In the genomic region with DNA sequence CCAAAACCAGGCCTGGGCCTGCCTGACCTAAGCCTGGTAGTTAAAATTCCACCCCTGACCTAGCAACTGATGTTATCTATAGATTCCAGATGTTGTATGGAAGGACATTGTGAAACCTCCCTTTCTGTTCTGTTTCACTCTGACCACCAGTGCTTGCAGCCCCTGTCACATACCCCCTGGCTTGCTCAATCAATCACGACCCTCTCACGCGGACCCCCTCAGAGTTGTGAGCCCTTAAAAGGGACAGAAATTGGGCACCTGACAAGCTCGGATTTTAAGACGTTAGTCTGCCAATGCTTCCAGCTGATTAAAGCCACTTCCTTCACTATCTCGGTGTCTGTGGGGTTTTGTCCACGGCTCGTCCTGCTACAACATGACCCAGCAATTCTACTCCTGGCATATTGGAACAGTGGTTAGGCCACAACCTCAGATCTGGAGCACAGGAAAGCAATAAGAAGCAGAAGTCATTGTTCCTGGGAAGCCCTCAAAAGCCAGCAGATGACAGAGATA, we compare ENCODE assay signal across 1 cellular context.
A peak's percentile ranks its signal among the peaks of the same experiment; 100 is the strongest.
TF ChIP-seq lines count a peak whose summit lies in the region.

No MANE protein-coding gene starts in this region.

TF ChIP-seq in K562, 482 proteins besides CTCF, POLR2A, EP300 and RAD21 (continued from another document and continues in another):
- TF ChIP-seq, protein P1, sequence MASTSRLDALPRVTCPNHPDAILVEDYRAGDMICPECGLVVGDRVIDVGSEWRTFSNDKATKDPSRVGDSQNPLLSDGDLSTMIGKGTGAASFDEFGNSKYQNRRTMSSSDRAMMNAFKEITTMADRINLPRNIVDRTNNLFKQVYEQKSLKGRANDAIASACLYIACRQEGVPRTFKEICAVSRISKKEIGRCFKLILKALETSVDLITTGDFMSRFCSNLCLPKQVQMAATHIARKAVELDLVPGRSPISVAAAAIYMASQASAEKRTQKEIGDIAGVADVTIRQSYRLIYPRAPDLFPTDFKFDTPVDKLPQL (IDR thresholded peaks at IDR 0.05; ENCODE audit: extremely low read depth, insufficient read length): no peak
- TF ChIP-seq E2F3 (CRISPR knock-in tag; IDR thresholded peaks at IDR 0.05) (no peak), ATF1 (CRISPR knock-in tag; IDR thresholded peaks at IDR 0.05) (no peak), ATF1 (tag; IDR thresholded peaks at IDR 0.05) (peak; percentile 32; the same call in 1 of the 2 replicates), ZNF253 (CRISPR knock-in tag; conservative IDR thresholded peaks at IDR 0.05) (no peak), TARDBP (IDR thresholded peaks at IDR 0.05) (no peak), SETDB1 (IDR thresholded peaks at IDR 0.05; ENCODE audit: low read length) (no peak), NFXL1 (CRISPR knock-in tag; IDR thresholded peaks at IDR 0.05) (no peak), U2AF1 (optimal IDR thresholded peaks at IDR 0.05; ENCODE audit: low read depth, low read length) (no peak), YY1 (IDR thresholded peaks at IDR 0.05; ENCODE audit: borderline replicate concordance in 1 of 3, control insufficient read depth in 1 of 3, extremely low read depth in 1 of 3, insufficient read depth in 3 of 3, insufficient read length in 1 of 3, insufficient replicate concordance in 2 of 3, low read depth in 1 of 3, low read length in 2 of 3) (no peak), NONO (IDR thresholded peaks at IDR 0.05; ENCODE audit: low read depth in 2 of 2, low read length in 1 of 2) (no peak), CBX2 (IDR thresholded peaks at IDR 0.05; ENCODE audit: insufficient read depth, low read length, poor library complexity, severe bottlenecking) (no peak), JUNB (CRISPR knock-in tag; conservative IDR thresholded peaks at IDR 0.05) (no peak), FOXK1 (CRISPR knock-in tag; IDR thresholded peaks at IDR 0.05; ENCODE audit: borderline replicate concordance) (no peak), CHD1 (IDR thresholded peaks at IDR 0.05; ENCODE audit: low read length) (no peak), MAFG (tag; conservative IDR thresholded peaks at IDR 0.05) (peak; percentile 84), RUNX1 (IDR thresholded peaks at IDR 0.05; ENCODE audit: low read depth) (no peak), CBFB (CRISPR knock-in tag; IDR thresholded peaks at IDR 0.05) (no peak), ZNF23 (CRISPR knock-in tag; IDR thresholded peaks at IDR 0.05) (no peak), TBP (optimal IDR thresholded peaks at IDR 0.05; ENCODE audit: low read depth, low read length) (no peak), ZNF263 (CRISPR knock-in tag; IDR thresholded peaks at IDR 0.05; ENCODE audit: borderline replicate concordance) (no peak), FIP1L1 (IDR thresholded peaks at IDR 0.05; ENCODE audit: low read depth, low read length, poor library complexity, severe bottlenecking) (no peak), GATAD2A (IDR thresholded peaks at IDR 0.05) (no peak), ARID2 (IDR thresholded peaks at IDR 0.05) (no peak), RBM22 (IDR thresholded peaks at IDR 0.05; ENCODE audit: low read depth, low read length, poor library complexity, severe bottlenecking) (no peak), XRCC3 (IDR thresholded peaks at IDR 0.05) (no peak)
- TF ChIP-seq, protein P2, sequence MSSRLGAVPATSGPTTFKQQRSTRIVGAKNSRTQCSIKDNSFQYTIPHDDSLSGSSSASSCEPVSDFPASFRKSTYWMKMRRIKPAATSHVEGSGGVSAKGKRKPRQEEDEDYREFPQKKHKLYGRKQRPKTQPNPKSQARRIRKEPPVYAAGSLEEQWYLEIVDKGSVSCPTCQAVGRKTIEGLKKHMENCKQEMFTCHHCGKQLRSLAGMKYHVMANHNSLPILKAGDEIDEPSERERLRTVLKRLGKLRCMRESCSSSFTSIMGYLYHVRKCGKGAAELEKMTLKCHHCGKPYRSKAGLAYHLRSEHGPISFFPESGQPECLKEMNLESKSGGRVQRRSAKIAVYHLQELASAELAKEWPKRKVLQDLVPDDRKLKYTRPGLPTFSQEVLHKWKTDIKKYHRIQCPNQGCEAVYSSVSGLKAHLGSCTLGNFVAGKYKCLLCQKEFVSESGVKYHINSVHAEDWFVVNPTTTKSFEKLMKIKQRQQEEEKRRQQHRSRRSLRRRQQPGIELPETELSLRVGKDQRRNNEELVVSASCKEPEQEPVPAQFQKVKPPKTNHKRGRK (tag; IDR thresholded peaks at IDR 0.05): 0 out of 2 replicates have a peak, but pooled peaks have one; percentile 6
- TF ChIP-seq, protein P3, sequence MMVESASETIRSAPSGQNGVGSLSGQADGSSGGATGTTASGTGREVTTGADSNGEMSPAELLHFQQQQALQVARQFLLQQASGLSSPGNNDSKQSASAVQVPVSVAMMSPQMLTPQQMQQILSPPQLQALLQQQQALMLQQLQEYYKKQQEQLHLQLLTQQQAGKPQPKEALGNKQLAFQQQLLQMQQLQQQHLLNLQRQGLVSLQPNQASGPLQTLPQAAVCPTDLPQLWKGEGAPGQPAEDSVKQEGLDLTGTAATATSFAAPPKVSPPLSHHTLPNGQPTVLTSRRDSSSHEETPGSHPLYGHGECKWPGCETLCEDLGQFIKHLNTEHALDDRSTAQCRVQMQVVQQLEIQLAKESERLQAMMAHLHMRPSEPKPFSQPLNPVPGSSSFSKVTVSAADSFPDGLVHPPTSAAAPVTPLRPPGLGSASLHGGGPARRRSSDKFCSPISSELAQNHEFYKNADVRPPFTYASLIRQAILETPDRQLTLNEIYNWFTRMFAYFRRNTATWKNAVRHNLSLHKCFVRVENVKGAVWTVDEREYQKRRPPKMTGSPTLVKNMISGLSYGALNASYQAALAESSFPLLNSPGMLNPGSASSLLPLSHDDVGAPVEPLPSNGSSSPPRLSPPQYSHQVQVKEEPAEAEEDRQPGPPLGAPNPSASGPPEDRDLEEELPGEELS (CRISPR knock-in tag; IDR thresholded peaks at IDR 0.05; ENCODE audit: borderline replicate concordance): no peak
- TF ChIP-seq, protein P4, sequence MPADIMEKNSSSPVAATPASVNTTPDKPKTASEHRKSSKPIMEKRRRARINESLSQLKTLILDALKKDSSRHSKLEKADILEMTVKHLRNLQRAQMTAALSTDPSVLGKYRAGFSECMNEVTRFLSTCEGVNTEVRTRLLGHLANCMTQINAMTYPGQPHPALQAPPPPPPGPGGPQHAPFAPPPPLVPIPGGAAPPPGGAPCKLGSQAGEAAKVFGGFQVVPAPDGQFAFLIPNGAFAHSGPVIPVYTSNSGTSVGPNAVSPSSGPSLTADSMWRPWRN (IDR thresholded peaks at IDR 0.05; ENCODE audit: low read depth): peak; percentile 51
- TF ChIP-seq, protein P5, sequence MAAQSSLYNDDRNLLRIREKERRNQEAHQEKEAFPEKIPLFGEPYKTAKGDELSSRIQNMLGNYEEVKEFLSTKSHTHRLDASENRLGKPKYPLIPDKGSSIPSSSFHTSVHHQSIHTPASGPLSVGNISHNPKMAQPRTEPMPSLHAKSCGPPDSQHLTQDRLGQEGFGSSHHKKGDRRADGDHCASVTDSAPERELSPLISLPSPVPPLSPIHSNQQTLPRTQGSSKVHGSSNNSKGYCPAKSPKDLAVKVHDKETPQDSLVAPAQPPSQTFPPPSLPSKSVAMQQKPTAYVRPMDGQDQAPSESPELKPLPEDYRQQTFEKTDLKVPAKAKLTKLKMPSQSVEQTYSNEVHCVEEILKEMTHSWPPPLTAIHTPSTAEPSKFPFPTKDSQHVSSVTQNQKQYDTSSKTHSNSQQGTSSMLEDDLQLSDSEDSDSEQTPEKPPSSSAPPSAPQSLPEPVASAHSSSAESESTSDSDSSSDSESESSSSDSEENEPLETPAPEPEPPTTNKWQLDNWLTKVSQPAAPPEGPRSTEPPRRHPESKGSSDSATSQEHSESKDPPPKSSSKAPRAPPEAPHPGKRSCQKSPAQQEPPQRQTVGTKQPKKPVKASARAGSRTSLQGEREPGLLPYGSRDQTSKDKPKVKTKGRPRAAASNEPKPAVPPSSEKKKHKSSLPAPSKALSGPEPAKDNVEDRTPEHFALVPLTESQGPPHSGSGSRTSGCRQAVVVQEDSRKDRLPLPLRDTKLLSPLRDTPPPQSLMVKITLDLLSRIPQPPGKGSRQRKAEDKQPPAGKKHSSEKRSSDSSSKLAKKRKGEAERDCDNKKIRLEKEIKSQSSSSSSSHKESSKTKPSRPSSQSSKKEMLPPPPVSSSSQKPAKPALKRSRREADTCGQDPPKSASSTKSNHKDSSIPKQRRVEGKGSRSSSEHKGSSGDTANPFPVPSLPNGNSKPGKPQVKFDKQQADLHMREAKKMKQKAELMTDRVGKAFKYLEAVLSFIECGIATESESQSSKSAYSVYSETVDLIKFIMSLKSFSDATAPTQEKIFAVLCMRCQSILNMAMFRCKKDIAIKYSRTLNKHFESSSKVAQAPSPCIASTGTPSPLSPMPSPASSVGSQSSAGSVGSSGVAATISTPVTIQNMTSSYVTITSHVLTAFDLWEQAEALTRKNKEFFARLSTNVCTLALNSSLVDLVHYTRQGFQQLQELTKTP (IDR thresholded peaks at IDR 0.05; ENCODE audit: low read depth in 1 of 2, partially characterized antibody in 2 of 2): peak in 1 of 2 experiments; percentile 46
- TF ChIP-seq, protein P6, sequence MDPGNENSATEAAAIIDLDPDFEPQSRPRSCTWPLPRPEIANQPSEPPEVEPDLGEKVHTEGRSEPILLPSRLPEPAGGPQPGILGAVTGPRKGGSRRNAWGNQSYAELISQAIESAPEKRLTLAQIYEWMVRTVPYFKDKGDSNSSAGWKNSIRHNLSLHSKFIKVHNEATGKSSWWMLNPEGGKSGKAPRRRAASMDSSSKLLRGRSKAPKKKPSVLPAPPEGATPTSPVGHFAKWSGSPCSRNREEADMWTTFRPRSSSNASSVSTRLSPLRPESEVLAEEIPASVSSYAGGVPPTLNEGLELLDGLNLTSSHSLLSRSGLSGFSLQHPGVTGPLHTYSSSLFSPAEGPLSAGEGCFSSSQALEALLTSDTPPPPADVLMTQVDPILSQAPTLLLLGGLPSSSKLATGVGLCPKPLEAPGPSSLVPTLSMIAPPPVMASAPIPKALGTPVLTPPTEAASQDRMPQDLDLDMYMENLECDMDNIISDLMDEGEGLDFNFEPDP (CRISPR knock-in tag; IDR thresholded peaks at IDR 0.05): no peak
- TF ChIP-seq, protein P7, sequence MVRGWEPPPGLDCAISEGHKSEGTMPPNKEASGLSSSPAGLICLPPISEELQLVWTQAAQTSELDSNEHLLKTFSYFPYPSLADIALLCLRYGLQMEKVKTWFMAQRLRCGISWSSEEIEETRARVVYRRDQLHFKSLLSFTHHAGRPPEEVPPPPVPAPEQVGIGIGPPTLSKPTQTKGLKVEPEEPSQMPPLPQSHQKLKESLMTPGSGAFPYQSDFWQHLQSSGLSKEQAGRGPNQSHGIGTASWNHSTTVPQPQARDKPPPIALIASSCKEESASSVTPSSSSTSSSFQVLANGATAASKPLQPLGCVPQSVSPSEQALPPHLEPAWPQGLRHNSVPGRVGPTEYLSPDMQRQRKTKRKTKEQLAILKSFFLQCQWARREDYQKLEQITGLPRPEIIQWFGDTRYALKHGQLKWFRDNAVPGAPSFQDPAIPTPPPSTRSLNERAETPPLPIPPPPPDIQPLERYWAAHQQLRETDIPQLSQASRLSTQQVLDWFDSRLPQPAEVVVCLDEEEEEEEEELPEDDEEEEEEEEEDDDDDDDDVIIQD (CRISPR knock-in tag; IDR thresholded peaks at IDR 0.05): no peak
- TF ChIP-seq, protein P8, sequence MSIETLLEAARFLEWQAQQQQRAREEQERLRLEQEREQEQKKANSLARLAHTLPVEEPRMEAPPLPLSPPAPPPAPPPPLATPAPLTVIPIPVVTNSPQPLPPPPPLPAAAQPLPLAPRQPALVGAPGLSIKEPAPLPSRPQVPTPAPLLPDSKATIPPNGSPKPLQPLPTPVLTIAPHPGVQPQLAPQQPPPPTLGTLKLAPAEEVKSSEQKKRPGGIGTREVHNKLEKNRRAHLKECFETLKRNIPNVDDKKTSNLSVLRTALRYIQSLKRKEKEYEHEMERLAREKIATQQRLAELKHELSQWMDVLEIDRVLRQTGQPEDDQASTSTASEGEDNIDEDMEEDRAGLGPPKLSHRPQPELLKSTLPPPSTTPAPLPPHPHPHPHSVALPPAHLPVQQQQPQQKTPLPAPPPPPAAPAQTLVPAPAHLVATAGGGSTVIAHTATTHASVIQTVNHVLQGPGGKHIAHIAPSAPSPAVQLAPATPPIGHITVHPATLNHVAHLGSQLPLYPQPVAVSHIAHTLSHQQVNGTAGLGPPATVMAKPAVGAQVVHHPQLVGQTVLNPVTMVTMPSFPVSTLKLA (conservative IDR thresholded peaks at IDR 0.05): no peak
- TF ChIP-seq, protein P9, sequence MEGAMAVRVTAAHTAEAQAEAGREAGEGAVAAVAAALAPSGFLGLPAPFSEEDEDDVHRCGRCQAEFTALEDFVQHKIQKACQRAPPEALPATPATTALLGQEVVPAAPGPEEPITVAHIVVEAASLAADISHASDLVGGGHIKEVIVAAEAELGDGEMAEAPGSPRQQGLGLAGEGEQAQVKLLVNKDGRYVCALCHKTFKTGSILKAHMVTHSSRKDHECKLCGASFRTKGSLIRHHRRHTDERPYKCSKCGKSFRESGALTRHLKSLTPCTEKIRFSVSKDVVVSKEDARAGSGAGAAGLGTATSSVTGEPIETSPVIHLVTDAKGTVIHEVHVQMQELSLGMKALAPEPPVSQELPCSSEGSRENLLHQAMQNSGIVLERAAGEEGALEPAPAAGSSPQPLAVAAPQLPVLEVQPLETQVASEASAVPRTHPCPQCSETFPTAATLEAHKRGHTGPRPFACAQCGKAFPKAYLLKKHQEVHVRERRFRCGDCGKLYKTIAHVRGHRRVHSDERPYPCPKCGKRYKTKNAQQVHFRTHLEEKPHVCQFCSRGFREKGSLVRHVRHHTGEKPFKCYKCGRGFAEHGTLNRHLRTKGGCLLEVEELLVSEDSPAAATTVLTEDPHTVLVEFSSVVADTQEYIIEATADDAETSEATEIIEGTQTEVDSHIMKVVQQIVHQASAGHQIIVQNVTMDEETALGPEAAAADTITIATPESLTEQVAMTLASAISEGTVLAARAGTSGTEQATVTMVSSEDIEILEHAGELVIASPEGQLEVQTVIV (CRISPR knock-in tag; IDR thresholded peaks at IDR 0.05; ENCODE audit: borderline replicate concordance): no peak
- TF ChIP-seq, protein P10, sequence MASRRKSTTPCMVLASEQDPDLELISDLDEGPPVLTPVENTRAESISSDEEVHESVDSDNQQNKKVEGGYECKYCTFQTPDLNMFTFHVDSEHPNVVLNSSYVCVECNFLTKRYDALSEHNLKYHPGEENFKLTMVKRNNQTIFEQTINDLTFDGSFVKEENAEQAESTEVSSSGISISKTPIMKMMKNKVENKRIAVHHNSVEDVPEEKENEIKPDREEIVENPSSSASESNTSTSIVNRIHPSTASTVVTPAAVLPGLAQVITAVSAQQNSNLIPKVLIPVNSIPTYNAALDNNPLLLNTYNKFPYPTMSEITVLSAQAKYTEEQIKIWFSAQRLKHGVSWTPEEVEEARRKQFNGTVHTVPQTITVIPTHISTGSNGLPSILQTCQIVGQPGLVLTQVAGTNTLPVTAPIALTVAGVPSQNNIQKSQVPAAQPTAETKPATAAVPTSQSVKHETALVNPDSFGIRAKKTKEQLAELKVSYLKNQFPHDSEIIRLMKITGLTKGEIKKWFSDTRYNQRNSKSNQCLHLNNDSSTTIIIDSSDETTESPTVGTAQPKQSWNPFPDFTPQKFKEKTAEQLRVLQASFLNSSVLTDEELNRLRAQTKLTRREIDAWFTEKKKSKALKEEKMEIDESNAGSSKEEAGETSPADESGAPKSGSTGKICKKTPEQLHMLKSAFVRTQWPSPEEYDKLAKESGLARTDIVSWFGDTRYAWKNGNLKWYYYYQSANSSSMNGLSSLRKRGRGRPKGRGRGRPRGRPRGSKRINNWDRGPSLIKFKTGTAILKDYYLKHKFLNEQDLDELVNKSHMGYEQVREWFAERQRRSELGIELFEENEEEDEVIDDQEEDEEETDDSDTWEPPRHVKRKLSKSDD (conservative IDR thresholded peaks at IDR 0.05; ENCODE audit: low read length): no peak
- TF ChIP-seq, protein P11, sequence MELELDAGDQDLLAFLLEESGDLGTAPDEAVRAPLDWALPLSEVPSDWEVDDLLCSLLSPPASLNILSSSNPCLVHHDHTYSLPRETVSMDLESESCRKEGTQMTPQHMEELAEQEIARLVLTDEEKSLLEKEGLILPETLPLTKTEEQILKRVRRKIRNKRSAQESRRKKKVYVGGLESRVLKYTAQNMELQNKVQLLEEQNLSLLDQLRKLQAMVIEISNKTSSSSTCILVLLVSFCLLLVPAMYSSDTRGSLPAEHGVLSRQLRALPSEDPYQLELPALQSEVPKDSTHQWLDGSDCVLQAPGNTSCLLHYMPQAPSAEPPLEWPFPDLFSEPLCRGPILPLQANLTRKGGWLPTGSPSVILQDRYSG (tag; conservative IDR thresholded peaks at IDR 0.05; ENCODE audit: low read depth): no peak
